ENCODE assay signal across 10 cellular contexts in genomic region chr1:98556521-98557158, GRCh38.
DNase-seq lines count a peak whose midpoint lies in the region; TF ChIP-seq lines count a peak whose summit lies in the region.
"Had no signal": no experiment of that assay in that cellular context is flagged by ENCODE, and none has a peak within 500 bp of the region (broad histone marks: within the 10 kb centered on the region; RNA-seq: fewer than 3 reads in every experiment).

No MANE protein-coding gene starts in this region.

- TF ChIP-seq CTCF in cardiac fibroblast (IDR thresholded peaks at IDR 0.05; ENCODE audit: low read depth, low read length) (peak; percentile 58), progenitor cell of endocrine pancreas (IDR thresholded peaks at IDR 0.05; ENCODE audit: unreplicated experiment) (peak; percentile 54)

- peak; percentile 10 for DNase-seq in NCI-H748 treated with DMSO at 0.1 percent for 48 hours (lab: John Stamatoyannopoulos, UW)
- no peak for DNase-seq in NCI-H748 (lab: John Stamatoyannopoulos, UW; ENCODE audit: unreplicated experiment)
- DNase-seq in NCI-H1048 (lab: John Stamatoyannopoulos, UW): peak; percentile 21
- DNase-seq in cardiac fibroblast (ENCODE audit: low read depth in 2 of 2): peak; percentile 29 to 58
- DNase-seq in progenitor cell of endocrine pancreas (ENCODE audit: low spot score, unreplicated experiment): no peak
- no peak for DNase-seq in COR-L47 (lab: John Stamatoyannopoulos, UW)
- DNase-seq in effector CD4-positive, alpha-beta T cell: no peak
- DNase-seq in activated T-cell treated with anti-CD3 and anti-CD28 coated beads, Interleukin-2, amount 50 U/mL, for 1 hour: no peak

- no peaks in the 10 kb centered on the region for H3K4me1 Mint-ChIP-seq in progenitor cell of endocrine pancreas (ENCODE audit: low read depth)

- no peaks in the 10 kb centered on the region for H3K36me3 Mint-ChIP-seq in progenitor cell of endocrine pancreas (ENCODE audit: insufficient read depth)

- no peak overlapping the region for H3K4me3 ChIP-seq in cardiac fibroblast (replicated peaks in 1 of 2; ENCODE audit: low read depth in 2 of 2, low read length in 2 of 2)
- H3K4me3 ChIP-seq: SJCRH30, thoracic aorta had no signal

- H3K27me3 Mint-ChIP-seq in progenitor cell of endocrine pancreas: no peaks in the 10 kb centered on the region

- H3K4me3 Mint-ChIP-seq in progenitor cell of endocrine pancreas (ENCODE audit: low read depth): no peak overlapping the region

- H3K9me3 Mint-ChIP-seq in progenitor cell of endocrine pancreas (ENCODE audit: low read depth): no peaks in the 10 kb centered on the region

- no peak overlapping the region for H3K27ac Mint-ChIP-seq in progenitor cell of endocrine pancreas

Comparison
In these comparisons a context has a peak if more than half of its experiments do, and no peak if none do; other contexts are left out.
1. DNase-seq: peak in NCI-H748 treated with DMSO at 0.1 percent for 48 hours (single experiment), NCI-H1048 (single experiment) and cardiac fibroblast (2 of 2); none in NCI-H748 (single experiment), progenitor cell of endocrine pancreas (single experiment), COR-L47 (single experiment), effector CD4-positive, alpha-beta T cell (single experiment) and activated T-cell treated with anti-CD3 and anti-CD28 coated beads, Interleukin-2, amount 50 U/mL, for 1 hour (single experiment).